Comparison of ENCODE assay signal across 8 cellular contexts in genomic region chr16:3158014-3158497, GRCh38. TPM values are rescaled to one million over a fixed set of nuclear protein-coding genes. Genes with fewer than 3 reads are reported as not detected.
DNase-seq lines count a peak whose midpoint lies in the region; ATAC-seq, FAIRE-seq and TF ChIP-seq lines count a peak whose summit lies in the region.

No MANE protein-coding gene starts in this region.

- H3K36me3 Mint-ChIP-seq in CD8-positive, alpha-beta memory T cell = peaks cover 0 to 11% (median 4%) of the 10 kb centered on the region in 3 donors
- H3K36me3 Mint-ChIP-seq in activated naive CD8-positive, alpha-beta T cell treated with anti-CD3 and anti-CD28 coated beads, Interleukin-2, amount 10 ng/mL, durations not matched to agents 7 days and 5 days = peaks cover 2% of the 10 kb centered on the region

- peak overlapping the region; percentile 72 for H3K4me3 ChIP-seq in CD8-positive, alpha-beta memory T cell (ENCODE audit: low read length)
- H3K4me3 ChIP-seq in iPS-20b (ENCODE audit: low read length) (peak overlapping the region; percentile 85), stomach (peak overlapping the region; percentile 74 to 90 (median 78))

- peak overlapping the region; percentile 84 to 99 (median 94) for H3K27ac Mint-ChIP-seq in CD8-positive, alpha-beta memory T cell
- H3K27ac Mint-ChIP-seq in activated naive CD8-positive, alpha-beta T cell treated with anti-CD3 and anti-CD28 coated beads, Interleukin-2, amount 10 ng/mL, durations not matched to agents 7 days and 5 days = peak overlapping the region; percentile 89

- DNase-seq in CD8-positive, alpha-beta memory T cell = no peak
- DNase-seq in activated naive CD8-positive, alpha-beta T cell treated with anti-CD3 and anti-CD28 coated beads, Interleukin-2, amount 10 ng/mL, durations not matched to agents 7 days and 5 days = no peak
- DNase-seq in stomach (no peak), NCI-H1092 treated with DMSO at 0.1 percent for 48 hours (lab: John Stamatoyannopoulos, UW) (no peak), iPS-NIHi7 (ENCODE audit: extremely low spot score) (no peak), HTR-8/SVneo (ENCODE audit: insufficient read length, low spot score) (no peak)

- H3K4me1 ChIP-seq in CD8-positive, alpha-beta memory T cell (ENCODE audit: insufficient read depth, low read length) = peaks cover 24% of the 10 kb centered on the region
- H3K4me1 ChIP-seq in iPS-20b (ENCODE audit: insufficient read depth, low read length) (no peaks in the 10 kb centered on the region), stomach (peaks cover 6 to 28% (median 18%) of the 10 kb centered on the region in 4 donors)

- peak overlapping the region; percentile 83 to 96 (median 88) for H3K4me3 Mint-ChIP-seq in CD8-positive, alpha-beta memory T cell
- H3K4me3 Mint-ChIP-seq in activated naive CD8-positive, alpha-beta T cell treated with anti-CD3 and anti-CD28 coated beads, Interleukin-2, amount 10 ng/mL, durations not matched to agents 7 days and 5 days = peak overlapping the region; percentile 84

- CTCF ChIA-PET in CD8-positive, alpha-beta memory T cell (lab: Charles Lee) = interaction anchor here (0.8 to 6.5 kb wide), 10 partner anchors 8 to 356 kb away, joined by 3 to 44 read pairs (median 4); partner anchors contain the start of gene ZNF213

- 0 to 1% (median 0%) methylated on average over 19 to 26 of the region's 26 CpGs for WGBS in stomach, 5 donors

- no peak for TF ChIP-seq CTCF in stomach (IDR thresholded peaks at IDR 0.05)

- POLR2A ChIA-PET in CD8-positive, alpha-beta memory T cell (lab: Charles Lee) = interaction anchor here (0.5 to 3.1 kb wide), 18 partner anchors 8 to 147 kb away, joined by 3 to 29 read pairs (median 4); partner anchors contain the start of genes TIGD7, TNFRSF12A, ZNF213 and ZNF75A
- POLR2A ChIA-PET in activated naive CD8-positive, alpha-beta T cell treated with anti-CD3 and anti-CD28 coated beads, Interleukin-2, amount 10 ng/mL, durations not matched to agents 7 days and 5 days (lab: Charles Lee) = interaction anchor here (0.7 to 2.5 kb wide), 21 partner anchors 8 to 468 kb away, joined by 3 to 23 read pairs (median 5); partner anchors contain the start of genes PKMYT1, ZNF174, ZNF213 and ZNF263

- TF ChIP-seq POLR2A in stomach (IDR thresholded peaks at IDR 0.05) = no peak

- TF ChIP-seq EP300 in stomach (IDR thresholded peaks at IDR 0.05) = no peak

- no peaks in the 10 kb centered on the region for H3K36me3 ChIP-seq in CD8-positive, alpha-beta memory T cell (ENCODE audit: insufficient read depth, low read length)
- H3K36me3 ChIP-seq in iPS-20b (ENCODE audit: insufficient read depth, low read depth, low read length) = no peaks in the 10 kb centered on the region
- H3K36me3 ChIP-seq in stomach = no peaks in the 10 kb centered on the region

- peaks cover 4 to 29% (median 17%) of the 10 kb centered on the region in 5 donors for H3K9me3 Mint-ChIP-seq in CD8-positive, alpha-beta memory T cell
- no peaks in the 10 kb centered on the region for H3K9me3 Mint-ChIP-seq in activated naive CD8-positive, alpha-beta T cell treated with anti-CD3 and anti-CD28 coated beads, Interleukin-2, amount 10 ng/mL, durations not matched to agents 7 days and 5 days

- intact Hi-C loops in stomach (cut with DNase I; ENCODE audit: low total_unique reads) = no loop called here

- H3K4me1 Mint-ChIP-seq in CD8-positive, alpha-beta memory T cell = peaks cover 21 to 29% (median 24%) of the 10 kb centered on the region in 3 donors
- peaks cover 26% of the 10 kb centered on the region for H3K4me1 Mint-ChIP-seq in activated naive CD8-positive, alpha-beta T cell treated with anti-CD3 and anti-CD28 coated beads, Interleukin-2, amount 10 ng/mL, durations not matched to agents 7 days and 5 days

- peak overlapping the region; percentile 73 for H3K27ac ChIP-seq in CD8-positive, alpha-beta memory T cell (ENCODE audit: low read depth, low read length)
- H3K27ac ChIP-seq in iPS-20b (ENCODE audit: low read length) (no peak overlapping the region), stomach (peak overlapping the region; percentile 86 to 96 (median 88))

- no peak for FAIRE-seq in HTR-8/SVneo (lab: Jason Lieb, UNC)

- peak; percentile 15 for ATAC-seq in HG03457 (IDR thresholded peaks at IDR 0.05; ENCODE audit: unreplicated experiment)
- ATAC-seq in activated naive CD8-positive, alpha-beta T cell treated with anti-CD3 and anti-CD28 coated beads, Interleukin-2, amount 10 ng/mL, durations not matched to agents 7 days and 5 days (ENCODE audit: low read depth) = no peak

- H3K27me3 ChIP-seq in CD8-positive, alpha-beta memory T cell (ENCODE audit: insufficient read depth, low read length, poor library complexity, severe bottlenecking) = no peaks in the 10 kb centered on the region
- H3K27me3 ChIP-seq in iPS-20b (ENCODE audit: insufficient read depth, low read length) (peaks cover 30% of the 10 kb centered on the region), stomach (peaks cover 0 to 20% (median 0%) of the 10 kb centered on the region in 3 donors)

- no peaks in the 10 kb centered on the region for H3K9me3 ChIP-seq in CD8-positive, alpha-beta memory T cell (ENCODE audit: low read length)
- no peaks in the 10 kb centered on the region for H3K9me3 ChIP-seq in iPS-20b (ENCODE audit: insufficient read depth, low read depth, low read length)
- no peaks in the 10 kb centered on the region for H3K9me3 ChIP-seq in stomach

- peaks cover 0 to 16% of the 10 kb centered on the region in 2 donors for H3K27me3 Mint-ChIP-seq in CD8-positive, alpha-beta memory T cell
- H3K27me3 Mint-ChIP-seq in activated naive CD8-positive, alpha-beta T cell treated with anti-CD3 and anti-CD28 coated beads, Interleukin-2, amount 10 ng/mL, durations not matched to agents 7 days and 5 days = peaks cover 11% of the 10 kb centered on the region

- peak overlapping the region; percentile 21; the same call in 1 of the 2 replicates for H3K9ac ChIP-seq in iPS-20b (ENCODE audit: low read depth, low read length)

RNA-seq across cellular contexts. Expression of gene ZNF213, which starts 23.2 kb away (rescaled TPM):
- 10 to 100 TPM; 10.4 to 10.5 TPM for total RNA-seq in CD8-positive, alpha-beta memory T cell
- polyA plus RNA-seq in CD8-positive, alpha-beta memory T cell = 3.8 TPM
- 10 to 100 TPM; 12.9 to 13.3 TPM for total RNA-seq in activated naive CD8-positive, alpha-beta T cell treated with anti-CD3 and anti-CD28 coated beads, Interleukin-2, amount 10 ng/mL, durations not matched to agents 7 days and 5 days
- 10 to 100 TPM in 3 of 5 donors, 1 to 10 TPM in 2; 1.3 to 87.8 (median 20.0) TPM for total RNA-seq in stomach
- polyA plus RNA-seq in stomach = 1 to 10 TPM; 5.8 to 6.7 (median 6.1) TPM

RNA-seq across cellular contexts. Expression of gene OR1F1, which starts 29.9 kb away (rescaled TPM):
- not detected for total RNA-seq in CD8-positive, alpha-beta memory T cell
- polyA plus RNA-seq in CD8-positive, alpha-beta memory T cell = not detected
- total RNA-seq in activated naive CD8-positive, alpha-beta T cell treated with anti-CD3 and anti-CD28 coated beads, Interleukin-2, amount 10 ng/mL, durations not matched to agents 7 days and 5 days = not detected
- not detected for total RNA-seq in stomach
- not detected for polyA plus RNA-seq in stomach

RNA-seq across cellular contexts. Expression of gene ZNF205, which starts 45.7 kb away (rescaled TPM):
- total RNA-seq in CD8-positive, alpha-beta memory T cell = under 1 TPM in 1 of 2 experiments, not detected in 1; 0.11 TPM
- polyA plus RNA-seq in CD8-positive, alpha-beta memory T cell = not detected
- not detected for total RNA-seq in activated naive CD8-positive, alpha-beta T cell treated with anti-CD3 and anti-CD28 coated beads, Interleukin-2, amount 10 ng/mL, durations not matched to agents 7 days and 5 days
- total RNA-seq in stomach = 10 to 100 TPM in 1 of 5 donors, 1 to 10 TPM in 3, under 1 TPM in 1; 0.87 to 21.9 (median 5.5) TPM
- 10 to 100 TPM; 16.6 to 27.5 (median 20.9) TPM for polyA plus RNA-seq in stomach

RNA-seq across cellular contexts. Expression of gene ZSCAN10, which starts 59.0 kb away (rescaled TPM):
- total RNA-seq in CD8-positive, alpha-beta memory T cell = under 1 TPM in 1 of 2 experiments, not detected in 1; 0.15 TPM
- not detected for polyA plus RNA-seq in CD8-positive, alpha-beta memory T cell
- under 1 TPM; 0.37 to 0.39 TPM for total RNA-seq in activated naive CD8-positive, alpha-beta T cell treated with anti-CD3 and anti-CD28 coated beads, Interleukin-2, amount 10 ng/mL, durations not matched to agents 7 days and 5 days
- not detected for total RNA-seq in stomach
- not detected for polyA plus RNA-seq in stomach
